In the genomic region with DNA sequence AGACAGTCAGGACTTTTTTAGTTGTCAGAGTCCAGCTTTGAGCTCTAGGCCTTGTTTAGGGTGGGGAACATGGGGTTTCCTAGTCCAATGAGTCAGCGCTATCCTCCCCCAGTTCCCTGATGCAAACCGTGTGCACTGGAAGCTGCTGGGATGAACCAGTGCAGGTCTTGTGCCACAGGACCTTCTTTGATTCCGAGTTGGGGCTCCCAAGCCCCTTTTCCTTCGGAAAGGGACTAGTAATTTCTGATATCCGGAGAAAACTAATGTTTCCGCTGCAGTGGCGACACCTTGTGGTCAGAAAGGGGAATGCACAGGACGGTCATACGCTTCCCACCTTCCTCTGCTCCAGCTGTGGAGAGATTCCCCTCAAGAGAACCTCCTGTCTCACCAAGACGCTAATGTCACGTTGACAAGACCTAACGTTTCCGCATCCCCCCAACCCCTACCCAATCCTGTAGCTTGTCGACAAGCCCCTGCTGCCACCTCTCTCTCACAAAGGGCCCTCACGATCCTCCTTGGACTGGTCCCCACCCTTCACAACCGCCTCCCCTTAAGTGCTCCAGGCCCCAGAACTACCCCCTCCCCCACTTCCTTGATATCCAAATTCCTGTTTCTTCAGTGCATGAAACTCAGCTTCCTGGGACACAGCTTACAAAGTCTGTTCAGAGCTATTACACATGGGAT, we compare ENCODE assay signal across 8 cellular contexts. TPM values are rescaled to one million over a fixed set of nuclear protein-coding genes. Genes with fewer than 3 reads are reported as not detected.
DNase-seq lines count a peak whose midpoint lies in the region; ATAC-seq, FAIRE-seq and TF ChIP-seq lines count a peak whose summit lies in the region.

No MANE protein-coding gene starts in this region.

- peak; percentile 90 to 94 for TF ChIP-seq RAD21 in H1 (IDR thresholded peaks at IDR 0.05 in 1 of 2, conservative IDR thresholded peaks at IDR 0.05 in 1 of 2; ENCODE audit: low read depth in 2 of 2, low read length in 2 of 2)

- H2AFZ ChIP-seq in H1 (ENCODE audit: low read length), result peak overlapping the region; percentile 99

- no peak overlapping the region for H3K23ac ChIP-seq in H1 (ENCODE audit: insufficient read length)

- no peak for TF ChIP-seq EP300 in H1 (IDR thresholded peaks at IDR 0.05; ENCODE audit: borderline replicate concordance in 1 of 2, low read depth in 2 of 2, low read length in 2 of 2)

- peak; percentile 86 to 98 (median 92) for TF ChIP-seq CTCF in H1 (IDR thresholded peaks at IDR 0.05; ENCODE audit: control extremely low read depth in 1 of 3, insufficient read depth in 1 of 3, low read depth in 1 of 3, low read length in 3 of 3)
- TF ChIP-seq CTCF in mucosa of descending colon (IDR thresholded peaks at IDR 0.05), result peak; percentile 81

- no peaks in the 10 kb centered on the region for H3K79me1 ChIP-seq in H1 (ENCODE audit: low read depth, low read length)

- no peak overlapping the region for H2AK5ac ChIP-seq in H1 (ENCODE audit: low read depth, low read length)

- peak overlapping the region; percentile 83; the same call in 1 of the 2 replicates for H2BK15ac ChIP-seq in H1 (ENCODE audit: low read length)

- H3K9me3 ChIP-seq in H1 (ENCODE audit: insufficient read depth in 2 of 2, low read depth in 1 of 2, low read length in 1 of 2), result no peaks in the 10 kb centered on the region
- H3K9me3 ChIP-seq in mucosa of descending colon, result no peaks in the 10 kb centered on the region

- no peak overlapping the region for H4K91ac ChIP-seq in H1 (replicated peaks; ENCODE audit: insufficient read length, low read length)

- DNase-seq in DMS114 treated with DMSO at 0.1 percent for 48 hours (lab: John Stamatoyannopoulos, UW; ENCODE audit: unreplicated experiment) (peak; percentile 51), NCI-H526 treated with DMSO at 0.1 percent for 48 hours (lab: John Stamatoyannopoulos, UW) (peak; percentile 63), H1 (ENCODE audit: low read depth in 1 of 2, low spot score in 2 of 2) (peak; percentile 77 to 96), mucosa of descending colon (peak in 2 of 3 donors; percentile 76 to 85)
- DNase-seq in activated CD4-positive, alpha-beta memory T cell treated with anti-CD3 and anti-CD28 coated beads, Interleukin-2, amount 10 ng/mL, durations not matched to agents 7 days and 5 days, result peak; percentile 79
- peak; percentile 51 to 54 for DNase-seq in stimulated activated CD8-positive, alpha-beta memory T cell treated with anti-CD3 and anti-CD28 coated beads, Interleukin-4, amount 100 ng/mL, for 1 hour (ENCODE audit: low read depth in 2 of 2, low spot score in 1 of 2)

- H2BK12ac ChIP-seq in H1 (ENCODE audit: low read depth, low read length), result no peak overlapping the region

- H4K20me1 ChIP-seq in H1 (replicated peaks in 1 of 2; ENCODE audit: control insufficient read depth in 1 of 2, insufficient read depth in 2 of 2, low read length in 2 of 2), result peaks cover 0 to 7% of the 10 kb centered on the region in 2 experiments

- H2BK20ac ChIP-seq in H1 (ENCODE audit: low read length), result 0 out of 2 replicates have a peak overlapping the region, but pooled peaks have one; percentile 34

- H3K4me3 Mint-ChIP-seq in activated CD4-positive, alpha-beta memory T cell treated with anti-CD3 and anti-CD28 coated beads, Interleukin-2, amount 10 ng/mL, durations not matched to agents 7 days and 5 days, result no peak overlapping the region

- no peaks in the 10 kb centered on the region for H3K79me2 ChIP-seq in H1 (ENCODE audit: control insufficient read depth in 1 of 2, insufficient read depth in 2 of 2, low read length in 2 of 2)

- H3K4me2 ChIP-seq in H1 (ENCODE audit: insufficient read depth in 1 of 2, low read depth in 2 of 2, low read length in 2 of 2), result peak overlapping the region; percentile 26 to 58

- H3K27me3 ChIP-seq in H1 (replicated peaks in 1 of 4; ENCODE audit: control insufficient read depth in 3 of 4, extremely low read depth in 1 of 4, insufficient read depth in 3 of 4, low read length in 3 of 4), result no peaks in the 10 kb centered on the region

- H3K36me3 Mint-ChIP-seq in activated CD4-positive, alpha-beta memory T cell treated with anti-CD3 and anti-CD28 coated beads, Interleukin-2, amount 10 ng/mL, durations not matched to agents 7 days and 5 days (ENCODE audit: low read depth), result no peaks in the 10 kb centered on the region

- no peaks in the 10 kb centered on the region for H3K9me3 Mint-ChIP-seq in activated CD4-positive, alpha-beta memory T cell treated with anti-CD3 and anti-CD28 coated beads, Interleukin-2, amount 10 ng/mL, durations not matched to agents 7 days and 5 days

- H3K18ac ChIP-seq in H1 (ENCODE audit: extremely low read depth, low read length), result 0 out of 2 replicates have a peak overlapping the region, but pooled peaks have one; percentile 28

- H3K27ac Mint-ChIP-seq in activated CD4-positive, alpha-beta memory T cell treated with anti-CD3 and anti-CD28 coated beads, Interleukin-2, amount 10 ng/mL, durations not matched to agents 7 days and 5 days, result peak overlapping the region; percentile 22

- H3K23me2 ChIP-seq in H1 (ENCODE audit: low read depth, low read length), result peaks cover 8% of the 10 kb centered on the region

- peaks cover 2% of the 10 kb centered on the region for H3K27me3 Mint-ChIP-seq in activated CD4-positive, alpha-beta memory T cell treated with anti-CD3 and anti-CD28 coated beads, Interleukin-2, amount 10 ng/mL, durations not matched to agents 7 days and 5 days

- H3K4me1 ChIP-seq in H1 (replicated peaks in 1 of 4; ENCODE audit: control insufficient read depth in 3 of 4, insufficient read depth in 4 of 4, low read length in 3 of 4), result peaks cover 0 to 8% (median 2%) of the 10 kb centered on the region in 4 experiments; a peak in 4 of 7 replicates
- H3K4me1 ChIP-seq in mucosa of descending colon (ENCODE audit: low read depth), result no peaks in the 10 kb centered on the region

- H4K8ac ChIP-seq in H1 (ENCODE audit: extremely low read depth, insufficient read depth, low read length), result peak overlapping the region; percentile 86; the same call in 1 of the 2 replicates

- intact Hi-C loops in mucosa of descending colon (cut with DNase I, micrococcal nuclease), result loop anchor here (2.0 to 5.0 kb wide), 2 partner anchors 147 to 148 kb away; no protein-coding TSS in a partner anchor

- no peak overlapping the region for H3K14ac ChIP-seq in H1 (ENCODE audit: insufficient read length)

- TF ChIP-seq POLR2A in H1 (IDR thresholded peaks at IDR 0.05; ENCODE audit: control extremely low read depth in 1 of 2, low read depth in 2 of 2, low read length in 2 of 2), result no peak

- no peak overlapping the region for H2BK120ac ChIP-seq in H1 (replicated peaks; ENCODE audit: low read depth, low read length)

- H3K4me3 ChIP-seq in H1 (ENCODE audit: extremely low read depth in 1 of 4, insufficient read depth in 2 of 4, low read depth in 3 of 4, low read length in 4 of 4), result peak overlapping the region in 2 of 4 experiments; percentile 7 to 35; a peak in 3 of 8 replicates
- no peak overlapping the region for H3K4me3 ChIP-seq in mucosa of descending colon

- H3K56ac ChIP-seq in H1 (replicated peaks; ENCODE audit: insufficient read length, low read depth, low read length), result no peak overlapping the region

- FAIRE-seq in H1 (lab: Jason Lieb, UNC), result peak; percentile 58

- H3K4me1 Mint-ChIP-seq in activated CD4-positive, alpha-beta memory T cell treated with anti-CD3 and anti-CD28 coated beads, Interleukin-2, amount 10 ng/mL, durations not matched to agents 7 days and 5 days, result peaks cover 14% of the 10 kb centered on the region

- peak; percentile 53 for ATAC-seq in HG02759 (IDR thresholded peaks at IDR 0.05; ENCODE audit: unreplicated experiment)
- peak; percentile 78 for ATAC-seq in mucosa of descending colon
- no peak for ATAC-seq in HG03457 (IDR thresholded peaks at IDR 0.05; ENCODE audit: unreplicated experiment)

- POLR2A ChIA-PET in activated CD4-positive, alpha-beta memory T cell treated with anti-CD3 and anti-CD28 coated beads, Interleukin-2, amount 10 ng/mL, durations not matched to agents 7 days and 5 days (lab: Charles Lee), result interaction anchor here (0.9 to 5.1 kb wide), 6 partner anchors 15 to 183 kb away, joined by 4 to 47 read pairs (median 5); a partner anchor contains a TSS
- POLR2A ChIA-PET in H1 (lab: Charles Lee; ENCODE audit: partially characterized antibody), result interaction anchor here (1.1 to 3.4 kb wide), 2 partner anchors 149 to 161 kb away, joined by 3 to 20 read pairs; a partner anchor contains a TSS

- H2BK5ac ChIP-seq in H1 (ENCODE audit: low read depth, low read length), result no peak overlapping the region; the same call in 1 of the 2 replicates

- H3K36me3 ChIP-seq in H1 (ENCODE audit: control insufficient read depth in 2 of 4, insufficient read depth in 4 of 4, low read length in 3 of 4), result no peaks in the 10 kb centered on the region
- no peaks in the 10 kb centered on the region for H3K36me3 ChIP-seq in mucosa of descending colon (ENCODE audit: low read depth)

- 18% methylated on average over 16 of the region's 16 CpGs; no CpG with 5 or more reads in 1 of the 2 experiments for WGBS in H1 (ENCODE audit: extremely low coverage in 1 of 2, insufficient coverage in 1 of 2, insufficient read length in 1 of 2, insufficient replicate concordance in 2 of 2, low coverage in 1 of 2, low lambda C conversion rate in 2 of 2, missing lambda C conversion rate in 1 of 2), 2 experiments

- no peak overlapping the region for H3K4ac ChIP-seq in H1 (replicated peaks; ENCODE audit: insufficient read length, low read depth, low read length)

- H3K9ac ChIP-seq in H1 (replicated peaks in 1 of 4; ENCODE audit: extremely low read depth in 1 of 4, low read depth in 3 of 4, low read length in 3 of 4), result no peak overlapping the region

- H4K5ac ChIP-seq in H1 (ENCODE audit: insufficient read length, low read depth, low read length), result no peak overlapping the region

- CTCF ChIA-PET in activated CD4-positive, alpha-beta memory T cell treated with anti-CD3 and anti-CD28 coated beads, Interleukin-2, amount 10 ng/mL, durations not matched to agents 7 days and 5 days (lab: Charles Lee), result interaction anchor here (0.5 to 17.9 kb wide), 59 partner anchors 8 to 712 kb away, joined by 3 to 722 read pairs (median 4); a partner anchor contains a TSS
- CTCF ChIA-PET in H1 (lab: Charles Lee; ENCODE audit: partially characterized antibody), result interaction anchor here (0.5 to 18.6 kb wide), 97 partner anchors 8 to 1134 kb away, joined by 3 to 874 read pairs (median 5); a partner anchor contains a TSS

- no peak overlapping the region for H3K27ac ChIP-seq in H1 (ENCODE audit: low read depth, low read length)

RNA-seq across cellular contexts. Expression of a gene that starts 31.0 kb away (rescaled TPM):
- under 1 TPM; 0.65 to 0.71 TPM for total RNA-seq in activated CD4-positive, alpha-beta memory T cell treated with anti-CD3 and anti-CD28 coated beads, Interleukin-2, amount 10 ng/mL, durations not matched to agents 7 days and 5 days
- total RNA-seq in H1 (2021; fragmentation: NEBNext Ultra II Directional; extraction: Animal tissue kit (Norgen Biotek cat#: 25700)), result 0.11 and 0.19 TPM in 2 replicates
- polyA plus RNA-seq in H1 (2011; rRNA removed), result 0.67 and 0.74 TPM in 2 replicates
- polyA plus RNA-seq in H1 (2011; cell fraction: cytosol; rRNA removed), result 0.61 TPM
- 1.5 TPM for polyA plus RNA-seq in H1 (2011; cell fraction: nucleus; rRNA removed)
- 0.29 to 0.38 TPM (median 0.34 TPM) in 4 replicates for polyA plus RNA-seq in H1 (2012, experiment 1 of 2)
- 0.35 TPM for polyA plus RNA-seq in H1 (2012, experiment 2 of 2)
- 0.22 TPM for polyA plus RNA-seq in H1 (2013, experiment 1 of 2)
- polyA plus RNA-seq in H1 (2013, experiment 2 of 2), result 0.28 TPM
- polyA minus RNA-seq in H1 (2011; rRNA and poly(A)+ RNA removed), result 0.28 and 0.85 TPM in 2 replicates
- 2.0 TPM for polyA minus RNA-seq in H1 (2011; cell fraction: cytosol; rRNA and poly(A)+ RNA removed)
- polyA minus RNA-seq in H1 (2011; cell fraction: nucleus; rRNA and poly(A)+ RNA removed), result 0.80 TPM
- total RNA-seq in mucosa of descending colon, result 100 to 1,000 TPM; 221 to 764 (median 482) TPM

RNA-seq across cellular contexts. Expression of a gene that starts 34.7 kb away (rescaled TPM):
- total RNA-seq in activated CD4-positive, alpha-beta memory T cell treated with anti-CD3 and anti-CD28 coated beads, Interleukin-2, amount 10 ng/mL, durations not matched to agents 7 days and 5 days, result not detected
- 0.22 and 0.34 TPM in 2 replicates for total RNA-seq in H1 (2021; fragmentation: NEBNext Ultra II Directional; extraction: Animal tissue kit (Norgen Biotek cat#: 25700))
- polyA plus RNA-seq in H1 (2011; rRNA removed), result 0.09 and 0.14 TPM in 2 replicates
- 0.18 TPM for polyA plus RNA-seq in H1 (2011; cell fraction: cytosol; rRNA removed)
- polyA plus RNA-seq in H1 (2011; cell fraction: nucleus; rRNA removed), result 0.26 TPM
- 0.37 to 0.55 TPM (median 0.52 TPM) in 4 replicates for polyA plus RNA-seq in H1 (2012, experiment 1 of 2)
- 0.04 TPM for polyA plus RNA-seq in H1 (2012, experiment 2 of 2)
- 0.10 TPM for polyA plus RNA-seq in H1 (2013, experiment 1 of 2)
- polyA plus RNA-seq in H1 (2013, experiment 2 of 2), result 0.11 TPM
- 0.15 and 0.47 TPM in 2 replicates for polyA minus RNA-seq in H1 (2011; rRNA and poly(A)+ RNA removed)
- 1.1 TPM for polyA minus RNA-seq in H1 (2011; cell fraction: cytosol; rRNA and poly(A)+ RNA removed)
- 0.10 TPM for polyA minus RNA-seq in H1 (2011; cell fraction: nucleus; rRNA and poly(A)+ RNA removed)
- under 1 TPM; 0.13 to 0.17 (median 0.17) TPM for total RNA-seq in mucosa of descending colon

Comparison
In these comparisons a context has a peak if more than half of its experiments do, and no peak if none do; other contexts are left out.
1. RNA of a gene that starts 31.0 kb away (total RNA-seq): 221 to 764 TPM in mucosa of descending colon; 0.65 to 0.71 TPM in activated CD4-positive, alpha-beta memory T cell treated with anti-CD3 and anti-CD28 coated beads, Interleukin-2, amount 10 ng/mL, durations not matched to agents 7 days and 5 days and 0.11 to 0.19 TPM in H1; every median in the first group is over 100 times any median in the second.
2. Peak in every context shown above with its lines, with median percentiles within 50 percentile points of each other: DNase-seq.